In genomic region chrX:25017667-25018247, GRCh38 we compare ENCODE assay signal across 17 cellular contexts. TPM values are rescaled to one million over a fixed set of nuclear protein-coding genes. Genes with fewer than 3 reads are reported as not detected.
DNase-seq lines count a peak whose midpoint lies in the region; ATAC-seq and TF ChIP-seq lines count a peak whose summit lies in the region.
"Had no signal": no experiment of that assay in that cellular context is flagged by ENCODE, and none has a peak within 500 bp of the region (broad histone marks: within the 10 kb centered on the region; RNA-seq: fewer than 3 reads in every experiment).

No MANE protein-coding gene starts in this region.

- H3K4me2 ChIP-seq in mammary epithelial cell (ENCODE audit: insufficient read depth, low read depth, low read length): peak overlapping the region; percentile 46

- peaks cover 52% of the 10 kb centered on the region for H3K27me3 Mint-ChIP-seq in MCF 10A (ENCODE audit: insufficient read depth, unreplicated experiment)
- H3K27me3 Mint-ChIP-seq in T-cell: peaks cover 51 to 64% of the 10 kb centered on the region in 2 donors
- peaks cover 93% of the 10 kb centered on the region for H3K27me3 Mint-ChIP-seq in mesothelial cell of epicardium (ENCODE audit: low read depth)

- ATAC-seq in T-cell (replicated peaks in 1 of 4): no peak
- no peak for ATAC-seq in HG03521 (IDR thresholded peaks at IDR 0.05; ENCODE audit: unreplicated experiment)
- ATAC-seq: left ventricle myocardium superior had no signal

- no peaks in the 10 kb centered on the region for H3K36me3 ChIP-seq in mammary epithelial cell (ENCODE audit: insufficient read depth, low read length)
- H3K36me3 ChIP-seq: BLaER1 treated with 17β-estradiol and CSF1 and Interleukin-3, amounts not matched to agents 10 nM and 100 nM; prostate gland; upper lobe of left lung had no signal

- dilution Hi-C loops in mammary epithelial cell (cut with HindIII; ENCODE audit: low sequenced_read_pairs): no loop called here

- H4K20me1 ChIP-seq in mammary epithelial cell (ENCODE audit: insufficient read depth, low read length): no peaks in the 10 kb centered on the region

- no peak overlapping the region for H3K9ac ChIP-seq in mammary epithelial cell (ENCODE audit: insufficient read depth, low read length)
- H3K9ac ChIP-seq: BLaER1 treated with 17β-estradiol and CSF1 and Interleukin-3, amounts not matched to agents 10 nM and 100 nM had no signal

- H3K36me3 Mint-ChIP-seq in MCF 10A (ENCODE audit: insufficient read depth, unreplicated experiment): no peaks in the 10 kb centered on the region
- no peaks in the 10 kb centered on the region for H3K36me3 Mint-ChIP-seq in T-cell
- H3K36me3 Mint-ChIP-seq in mesothelial cell of epicardium: no peaks in the 10 kb centered on the region
- H3K36me3 Mint-ChIP-seq: activated CD4-positive, alpha-beta memory T cell treated with anti-CD3 and anti-CD28 coated beads for 36 hours had no signal

- H3K27ac ChIP-seq in mammary epithelial cell (ENCODE audit: insufficient read depth, low read depth, low read length): no peak overlapping the region
- H3K27ac ChIP-seq: BLaER1 treated with 17β-estradiol and CSF1 and Interleukin-3, amounts not matched to agents 10 nM and 100 nM; prostate gland; upper lobe of left lung had no signal

- intact Hi-C loops in mammary epithelial cell (cut with micrococcal nuclease): no loop called here
- intact Hi-C loops in MCF 10A (cut with micrococcal nuclease): no loop called here
- intact Hi-C loops in lower leg skin (cut with DNase I; ENCODE audit: low total_unique reads): no loop called here

- no peak for DNase-seq in mammary epithelial cell
- no peak for DNase-seq in MCF 10A (ENCODE audit: unreplicated experiment)
- DNase-seq in T-cell: no peak
- DNase-seq in mesothelial cell of epicardium (ENCODE audit: low spot score in 2 of 2, unreplicated experiment in 2 of 2): peak in 1 of 2 experiments; percentile 52
- DNase-seq in middle frontal gyrus (ENCODE audit: extremely low spot score, low spot score): no peak
- no peak for DNase-seq in lower leg skin (ENCODE audit: low spot score in 2 of 2)
- no peak for DNase-seq in NCI-H2107 (lab: John Stamatoyannopoulos, UW)
- DNase-seq: activated CD4-positive, alpha-beta memory T cell treated with anti-CD3 and anti-CD28 coated beads for 36 hours; left ventricle myocardium superior; NK-92 treated with Interleukin-12 subunit alpha and Interleukin-12 subunit beta, amount 100 ng/mL, for 24 hours; SW 1271 had no signal

- H3K4me1 ChIP-seq in mammary epithelial cell (ENCODE audit: insufficient read depth, low read length): peaks cover 17% of the 10 kb centered on the region
- H3K4me1 ChIP-seq: prostate gland had no signal

- WGBS in mammary epithelial cell (ENCODE audit: low coverage, missing lambda C conversion rate): 35% methylated on average over 11 of the region's 32 CpGs
- 1 to 20% methylated on average over 25 to 32 of the region's 32 CpGs for WGBS in lower leg skin, 2 donors

- peaks cover 27% of the 10 kb centered on the region for H3K27me3 ChIP-seq in mammary epithelial cell (ENCODE audit: insufficient read depth, low read length)

- BruUV-seq in mammary epithelial cell (replicated peaks; lab: Mats Ljungman, UMichigan) (no TSS peak), MCF 10A (replicated peaks; lab: Mats Ljungman, UMichigan) (no TSS peak)

- POLR2A ChIA-PET in MCF 10A (lab: Yijun Ruan, JAX) (interaction anchor here (0.9 kb wide), 1 partner anchor 11 kb away, joined by 3 read pairs; no protein-coding TSS in a partner anchor), T-cell (lab: Charles Lee) (no interaction called here)

- peak overlapping the region; percentile 56 for H2AFZ ChIP-seq in mammary epithelial cell (ENCODE audit: low read depth, low read length)

- H3K4me3 ChIP-seq in mammary epithelial cell (replicated peaks in 1 of 3; ENCODE audit: insufficient read depth in 1 of 3, low read depth in 2 of 3, low read length in 3 of 3): peak overlapping the region in 2 of 3 experiments; percentile 6 to 14
- no peak overlapping the region for H3K4me3 ChIP-seq in lower leg skin (ENCODE audit: low read depth, poor library complexity, severe bottlenecking)
- H3K4me3 ChIP-seq: BLaER1 treated with 17β-estradiol and CSF1 and Interleukin-3, amounts not matched to agents 10 nM and 100 nM; prostate gland; upper lobe of left lung had no signal

- no peak for TF ChIP-seq POLR2A in lower leg skin (IDR thresholded peaks at IDR 0.05)

- H3K9me3 ChIP-seq in mammary epithelial cell (replicated peaks; ENCODE audit: insufficient read depth, low read length): peaks cover 3% of the 10 kb centered on the region
- H3K9me3 ChIP-seq: prostate gland, upper lobe of left lung had no signal

- CTCF ChIA-PET in mammary epithelial cell (lab: Charles Lee; ENCODE audit: low non-redundant PET): no interaction called here
- CTCF ChIA-PET in MCF 10A (lab: Yijun Ruan, JAX): interaction anchor here (1.6 kb wide), 1 partner anchor 126 kb away, joined by 5 read pairs; no protein-coding TSS in a partner anchor
- CTCF ChIA-PET in T-cell (lab: Charles Lee): no interaction called here

- in situ Hi-C loops in mammary epithelial cell (cut with MboI; ENCODE audit: low sequenced_read_pairs in 2 of 2): no loop called here

- H3K27ac Mint-ChIP-seq in MCF 10A (ENCODE audit: low read depth, unreplicated experiment) (no peak overlapping the region), T-cell (no peak overlapping the region), mesothelial cell of epicardium (no peak overlapping the region)
- H3K27ac Mint-ChIP-seq: activated CD4-positive, alpha-beta memory T cell treated with anti-CD3 and anti-CD28 coated beads for 36 hours had no signal

- H3K9me3 Mint-ChIP-seq in MCF 10A (ENCODE audit: unreplicated experiment) (no peaks in the 10 kb centered on the region), T-cell (peaks cover 0 to 5% (median 0%) of the 10 kb centered on the region in 3 donors), mesothelial cell of epicardium (no peaks in the 10 kb centered on the region)
- H3K9me3 Mint-ChIP-seq: activated CD4-positive, alpha-beta memory T cell treated with anti-CD3 and anti-CD28 coated beads for 36 hours had no signal

- H3K4me1 Mint-ChIP-seq in MCF 10A (ENCODE audit: insufficient read depth, unreplicated experiment) (peaks cover 5% of the 10 kb centered on the region), T-cell (peaks cover 30 to 47% (median 38%) of the 10 kb centered on the region in 3 donors), mesothelial cell of epicardium (peaks cover 31% of the 10 kb centered on the region)

- no peaks in the 10 kb centered on the region for H3K79me2 ChIP-seq in mammary epithelial cell (ENCODE audit: insufficient read depth, low read length)

- TF ChIP-seq CTCF in mammary epithelial cell (conservative IDR thresholded peaks at IDR 0.05 in 1 of 2, IDR thresholded peaks at IDR 0.05 in 1 of 2; ENCODE audit: extremely low read depth in 1 of 2, insufficient read depth in 1 of 2, low read depth in 1 of 2, low read length in 2 of 2) (no peak), MCF 10A (IDR thresholded peaks at IDR 0.05; ENCODE audit: unreplicated experiment) (no peak), mesothelial cell of epicardium (IDR thresholded peaks at IDR 0.05; ENCODE audit: unreplicated experiment) (no peak), lower leg skin (IDR thresholded peaks at IDR 0.05) (no peak)

- H3K4me3 Mint-ChIP-seq in MCF 10A (ENCODE audit: unreplicated experiment) (no peak overlapping the region), T-cell (peak overlapping the region in 2 of 3 donors; percentile 3 to 25), mesothelial cell of epicardium (peak overlapping the region; percentile 50)
- H3K4me3 Mint-ChIP-seq: activated CD4-positive, alpha-beta memory T cell treated with anti-CD3 and anti-CD28 coated beads for 36 hours had no signal

RNA-seq across cellular contexts. Expression of gene ARX, which starts 2.0 kb away (rescaled TPM):
- not detected for total RNA-seq in mammary epithelial cell
- not detected for polyA plus RNA-seq in mammary epithelial cell
- not detected for polyA minus RNA-seq in mammary epithelial cell
- 0.10 TPM in 1 of 2 replicates, not detected in the other for total RNA-seq in MCF 10A (2022)
- not detected for total RNA-seq in T-cell
- not detected in 3 replicates for total RNA-seq in mesothelial cell of epicardium
- total RNA-seq in lower leg skin: not detected
- total RNA-seq: activated CD4-positive, alpha-beta memory T cell treated with anti-CD3 and anti-CD28 coated beads for 36 hours; dermis microvascular lymphatic vessel endothelial cell; H4; left ventricle myocardium superior had no signal
